ENCODE assay signal across 11 cellular contexts in genomic region chrX:154172535-154172943, GRCh38. TPM values are rescaled to one million over a fixed set of nuclear protein-coding genes. Genes with fewer than 3 reads are reported as not detected.
DNase-seq lines count a peak whose midpoint lies in the region; ATAC-seq and TF ChIP-seq lines count a peak whose summit lies in the region.
"Not testable (repeated sequence)": the region's sequence is repeated elsewhere in the genome, so short reads cannot be mapped to it uniquely, and the experiment has no call there.
"Had no signal": no experiment of that assay in that cellular context is flagged by ENCODE, and none has a peak within 500 bp of the region (broad histone marks: within the 10 kb centered on the region; RNA-seq: fewer than 3 reads in every experiment).

No MANE protein-coding gene starts in this region.

- H3K27ac ChIP-seq in PC-3 (ENCODE audit: low read length) = not testable (repeated sequence)

- H2AFZ ChIP-seq in PC-3 (ENCODE audit: low read length) = not testable (repeated sequence)

- H3K36me3 ChIP-seq in PC-3 (ENCODE audit: low read depth, low read length) = not testable (repeated sequence)

- TF ChIP-seq CTCF in PC-3 (conservative IDR thresholded peaks at IDR 0.05; ENCODE audit: low read depth, low read length) = not testable (repeated sequence)

- not testable (repeated sequence) for H3F3A ChIP-seq in PC-3 (ENCODE audit: low read length, unreplicated experiment)

- H3K79me2 ChIP-seq in PC-3 (ENCODE audit: low read length) = not testable (repeated sequence)

- peak; percentile 50 for ATAC-seq in GM19351 (IDR thresholded peaks at IDR 0.05; ENCODE audit: unreplicated experiment)
- ATAC-seq in GM21723 (IDR thresholded peaks at IDR 0.05; ENCODE audit: unreplicated experiment) = peak; percentile 75
- ATAC-seq in HG03108 (IDR thresholded peaks at IDR 0.05; ENCODE audit: unreplicated experiment) = peak; percentile 87
- peak; percentile 97 for ATAC-seq in PC-3
- ATAC-seq in activated naive CD4-positive, alpha-beta T cell treated with anti-CD3 and anti-CD28 coated beads, Interleukin-2, amount 50 U/mL, for 72 hours = peak; percentile 99 to 100
- peak; percentile 77 to 92 for ATAC-seq in left cardiac atrium
- peak; percentile 99 for ATAC-seq in natural killer cell treated with Interleukin-12 subunit alpha and Interleukin-12 subunit beta and Interleukin-15 and Interleukin-18, amount 100 ng/mL, for 72 hours

- not testable (repeated sequence) for H3K4me1 ChIP-seq in PC-3 (ENCODE audit: insufficient read depth, low read length)

- CTCF ChIA-PET in PC-3 (lab: Charles Lee) = not testable (repeated sequence)

- not testable (repeated sequence) for H3K27ac Mint-ChIP-seq in activated naive CD4-positive, alpha-beta T cell treated with anti-CD3 and anti-CD28 coated beads, Interleukin-2, amount 50 U/mL, for 72 hours; natural killer cell treated with Interleukin-12 subunit alpha and Interleukin-12 subunit beta and Interleukin-15 and Interleukin-18, amount 100 ng/mL, for 72 hours

- intact Hi-C loops in PC-3 (cut with micrococcal nuclease); left cardiac atrium (cut with DNase I): not testable (repeated sequence)

- not testable (repeated sequence) for H3K4me2 ChIP-seq in PC-3 (ENCODE audit: low read length)

- not testable (repeated sequence) for H3K4me3 Mint-ChIP-seq in natural killer cell treated with Interleukin-12 subunit alpha and Interleukin-12 subunit beta and Interleukin-15 and Interleukin-18, amount 100 ng/mL, for 72 hours

- not testable (repeated sequence) for DNase-seq in PC-3; activated naive CD4-positive, alpha-beta T cell treated with anti-CD3 and anti-CD28 coated beads, Interleukin-2, amount 50 U/mL, for 72 hours (ENCODE audit: low spot score in 2 of 2); left cardiac atrium; natural killer cell treated with Interleukin-12 subunit alpha and Interleukin-12 subunit beta and Interleukin-15 and Interleukin-18, amount 100 ng/mL, for 72 hours (ENCODE audit: low spot score)

- H3K27me3 Mint-ChIP-seq in natural killer cell treated with Interleukin-12 subunit alpha and Interleukin-12 subunit beta and Interleukin-15 and Interleukin-18, amount 100 ng/mL, for 72 hours = not testable (repeated sequence)

- not testable (repeated sequence) for H3K9me3 Mint-ChIP-seq in activated naive CD4-positive, alpha-beta T cell treated with anti-CD3 and anti-CD28 coated beads, Interleukin-2, amount 50 U/mL, for 72 hours; natural killer cell treated with Interleukin-12 subunit alpha and Interleukin-12 subunit beta and Interleukin-15 and Interleukin-18, amount 100 ng/mL, for 72 hours

- H3K9ac ChIP-seq in PC-3 (ENCODE audit: low read length) = not testable (repeated sequence)

- not testable (repeated sequence) for BruUV-seq in PC-3 (replicated peaks; lab: Mats Ljungman, UMichigan)

- H3K4me3 ChIP-seq in PC-3 (ENCODE audit: low read length) = not testable (repeated sequence)

- H3K27me3 ChIP-seq in PC-3 (ENCODE audit: low read length) = not testable (repeated sequence)

- not testable (repeated sequence) for H3K9me3 ChIP-seq in PC-3 (ENCODE audit: low read length)

- not testable (repeated sequence) for H3K36me3 Mint-ChIP-seq in activated naive CD4-positive, alpha-beta T cell treated with anti-CD3 and anti-CD28 coated beads, Interleukin-2, amount 50 U/mL, for 72 hours; natural killer cell treated with Interleukin-12 subunit alpha and Interleukin-12 subunit beta and Interleukin-15 and Interleukin-18, amount 100 ng/mL, for 72 hours

- POLR2A ChIA-PET in PC-3 (lab: Charles Lee; ENCODE audit: unreplicated experiment) = not testable (repeated sequence)

- not testable (repeated sequence) for H3K9me2 ChIP-seq in PC-3 (replicated peaks; ENCODE audit: low read length)

- H4K20me1 ChIP-seq in PC-3 (ENCODE audit: low read length) = not testable (repeated sequence)

- not testable (repeated sequence) for H3K4me1 Mint-ChIP-seq in natural killer cell treated with Interleukin-12 subunit alpha and Interleukin-12 subunit beta and Interleukin-15 and Interleukin-18, amount 100 ng/mL, for 72 hours (ENCODE audit: low read depth in 2 of 2)

RNA-seq across cellular contexts. Expression of gene OPN1MW, which starts 9.9 kb away (rescaled TPM):
- total RNA-seq in PC-3 (2014; rRNA removed) (not detected in 2 replicates), left cardiac atrium (not detected)
- not detected for total RNA-seq in activated naive CD4-positive, alpha-beta T cell treated with anti-CD3 and anti-CD28 coated beads, Interleukin-2, amount 50 U/mL, for 72 hours
- total RNA-seq in natural killer cell treated with Interleukin-12 subunit alpha and Interleukin-12 subunit beta and Interleukin-15 and Interleukin-18, amount 100 ng/mL, for 72 hours = not detected
- total RNA-seq: colonic mucosa, endodermal cell, LHCN-M2, mononuclear cell had no signal

RNA-seq across cellular contexts. Expression of gene OPN1LW, which starts 28.5 kb away (rescaled TPM):
- total RNA-seq in PC-3 (2014; rRNA removed) (not detected in 2 replicates), left cardiac atrium (not detected)
- total RNA-seq in activated naive CD4-positive, alpha-beta T cell treated with anti-CD3 and anti-CD28 coated beads, Interleukin-2, amount 50 U/mL, for 72 hours = not detected
- total RNA-seq in natural killer cell treated with Interleukin-12 subunit alpha and Interleukin-12 subunit beta and Interleukin-15 and Interleukin-18, amount 100 ng/mL, for 72 hours = not detected
- total RNA-seq: colonic mucosa, endodermal cell, LHCN-M2, mononuclear cell had no signal

RNA-seq across cellular contexts. Expression of gene OPN1MW2, which starts 47.0 kb away (rescaled TPM):
- total RNA-seq in PC-3 (2014; rRNA removed) = not detected in 2 replicates
- total RNA-seq in activated naive CD4-positive, alpha-beta T cell treated with anti-CD3 and anti-CD28 coated beads, Interleukin-2, amount 50 U/mL, for 72 hours = not detected
- not detected for total RNA-seq in left cardiac atrium
- not detected for total RNA-seq in natural killer cell treated with Interleukin-12 subunit alpha and Interleukin-12 subunit beta and Interleukin-15 and Interleukin-18, amount 100 ng/mL, for 72 hours
- total RNA-seq: colonic mucosa, endodermal cell, LHCN-M2, mononuclear cell had no signal
